In genomic region chr19:17305517-17306284, GRCh38 we compare ENCODE assay signal across 8 cellular contexts. TPM values are rescaled to one million over a fixed set of nuclear protein-coding genes. Genes with fewer than 3 reads are reported as not detected.
DNase-seq lines count a peak whose midpoint lies in the region; ATAC-seq and TF ChIP-seq lines count a peak whose summit lies in the region.

TSS of gene MRPL34 (plus strand) at chr19:17305872. CDS start at chr19:17305893, 21 bp downstream.

- no peaks in the 10 kb centered on the region for H3K36me3 ChIP-seq in PC-3 (ENCODE audit: low read depth, low read length)
- no peaks in the 10 kb centered on the region for H3K36me3 ChIP-seq in mucosa of rectum (ENCODE audit: control insufficient read depth in 2 of 2, insufficient read depth in 2 of 2, low read length in 2 of 2)

- intact Hi-C loops in PC-3 (cut with micrococcal nuclease), result loop anchor here (1.0 kb wide), 2 partner anchors 9 to 29 kb away; partner anchors contain the start of gene ANO8

- no peaks in the 10 kb centered on the region for H3K27me3 ChIP-seq in PC-3 (ENCODE audit: low read length)
- no peaks in the 10 kb centered on the region for H3K27me3 ChIP-seq in mucosa of rectum (ENCODE audit: control insufficient read depth in 2 of 2, insufficient read depth in 2 of 2, low read length in 2 of 2)

- H3K4me1 ChIP-seq in PC-3 (ENCODE audit: insufficient read depth, low read length) (peaks cover 29% of the 10 kb centered on the region), mucosa of rectum (ENCODE audit: control insufficient read depth in 2 of 2, insufficient read depth in 2 of 2, low read length in 2 of 2) (peaks cover 39 to 45% of the 10 kb centered on the region in 2 donors)

- H3K79me2 ChIP-seq in PC-3 (ENCODE audit: low read length), result peaks cover 51% of the 10 kb centered on the region

- H4K20me1 ChIP-seq in PC-3 (ENCODE audit: low read length), result no peaks in the 10 kb centered on the region

- no peaks in the 10 kb centered on the region for H3F3A ChIP-seq in PC-3 (ENCODE audit: low read length, unreplicated experiment)

- TF ChIP-seq EP300 in Ishikawa (IDR thresholded peaks at IDR 0.05; ENCODE audit: borderline replicate concordance), result peak; percentile 29; the same call in 1 of the 2 replicates

- peak within 1 kb of the TSS; percentile 92 for H2AFZ ChIP-seq in PC-3 (ENCODE audit: low read length)

- ATAC-seq in GM21529 (IDR thresholded peaks at IDR 0.05; ENCODE audit: unreplicated experiment) (peak; percentile 65), PC-3 (peak; percentile 63)

- TF ChIP-seq RAD21 in Ishikawa (IDR thresholded peaks at IDR 0.05; ENCODE audit: low read depth), result peak; percentile 62

- H3K9me2 ChIP-seq in PC-3 (replicated peaks; ENCODE audit: low read length), result no peaks in the 10 kb centered on the region

- TF ChIP-seq CTCF in PC-3 (conservative IDR thresholded peaks at IDR 0.05; ENCODE audit: low read depth, low read length), result peak; percentile 85
- peak; percentile 75 for TF ChIP-seq CTCF in epithelial cell of proximal tubule (conservative IDR thresholded peaks at IDR 0.05; ENCODE audit: low read depth, low read length)

- H3K9ac ChIP-seq in PC-3 (ENCODE audit: low read length) (peak within 1 kb of the TSS; percentile 90), mucosa of rectum (ENCODE audit: low read depth in 1 of 2, low read length in 2 of 2) (peak within 1 kb of the TSS; percentile 79 to 94)

- TSS peak; percentile 16 for BruUV-seq in PC-3 (replicated peaks; lab: Mats Ljungman, UMichigan)

- peak within 1 kb of the TSS; percentile 95 for H3K4me2 ChIP-seq in PC-3 (ENCODE audit: low read length)

- H3K27ac ChIP-seq in PC-3 (ENCODE audit: low read length) (peak within 1 kb of the TSS; percentile 74), mucosa of rectum (ENCODE audit: low read depth in 2 of 2, low read length in 2 of 2) (peak within 1 kb of the TSS; percentile 96 to 98)

- H3K9me3 ChIP-seq in PC-3 (ENCODE audit: low read length), result no peaks in the 10 kb centered on the region
- no peaks in the 10 kb centered on the region for H3K9me3 ChIP-seq in mucosa of rectum (ENCODE audit: control insufficient read depth in 2 of 2, low read length in 2 of 2)

- peak within 1 kb of the TSS; percentile 89 for H3K4me3 ChIP-seq in PC-3 (ENCODE audit: low read length)
- H3K4me3 ChIP-seq in epithelial cell of proximal tubule (ENCODE audit: low read depth, low read length), result peak within 1 kb of the TSS; percentile 79
- H3K4me3 ChIP-seq in mucosa of rectum (ENCODE audit: low read length in 2 of 2), result peak within 1 kb of the TSS; percentile 89 to 90

- CTCF ChIA-PET in PC-3 (lab: Charles Lee), result interaction anchor here (0.6 to 1.2 kb wide), 8 partner anchors 9 to 741 kb away, joined by 3 to 8 read pairs (median 4); partner anchors contain the start of gene BABAM1

- POLR2A ChIA-PET in PC-3 (lab: Charles Lee; ENCODE audit: unreplicated experiment), result interaction anchor here (0.5 kb wide), 1 partner anchor 22 kb away, joined by 4 read pairs; no protein-coding TSS in a partner anchor

- DNase-seq in DMS153 (lab: John Stamatoyannopoulos, UW), result peak; percentile 99
- DNase-seq in PC-3, result peak; percentile 99
- DNase-seq in activated T-cell treated with anti-CD3 and anti-CD28 coated beads, Interleukin-2, amount 50 U/mL, for 1 hour, result peak; percentile 89
- DNase-seq in epithelial cell of proximal tubule (ENCODE audit: low read depth), result peak; percentile 92
- peak; percentile 84 to 86 for DNase-seq in stimulated activated CD8-positive, alpha-beta memory T cell treated with anti-CD3 and anti-CD28 coated beads, Interleukin-7, amount 100 ng/mL, for 1 hour (ENCODE audit: low read depth in 2 of 2)

TF ChIP-seq in Ishikawa, 13 proteins besides CTCF, POLR2A, EP300 and RAD21:
- TF ChIP-seq NFIC (IDR thresholded peaks at IDR 0.05) (no peak), YY1 (IDR thresholded peaks at IDR 0.05; ENCODE audit: low read depth) (peak; percentile 72; the same call in 1 of the 2 replicates), EGR1 (IDR thresholded peaks at IDR 0.05) (no peak), USF1 (IDR thresholded peaks at IDR 0.05) (peak; percentile 86), TAF1 (IDR thresholded peaks at IDR 0.05; ENCODE audit: low read depth) (peak; percentile 65), FOXM1 (IDR thresholded peaks at IDR 0.05; ENCODE audit: borderline replicate concordance, low read depth) (no peak), MAX (IDR thresholded peaks at IDR 0.05) (peak; percentile 63), CREB1 (IDR thresholded peaks at IDR 0.05; ENCODE audit: low read depth) (no peak), REST (IDR thresholded peaks at IDR 0.05; ENCODE audit: low read depth) (no peak), TEAD4 (IDR thresholded peaks at IDR 0.05) (no peak; the same call in 1 of the 2 replicates)

RNA-seq across cellular contexts. Expression of gene MRPL34, which starts in this region (rescaled TPM):
- total RNA-seq in PC-3 (2014; rRNA removed) (191 and 206 TPM in 2 replicates), epithelial cell of proximal tubule (121 and 161 TPM in 2 replicates)

Comparison
In these comparisons a context has a peak if more than half of its experiments do, and no peak if none do; other contexts are left out.
1. Peak in every context shown above with its lines: DNase-seq, ATAC-seq, H3K4me3 ChIP-seq and H3K27ac ChIP-seq.